In genomic region chr2:61177727-61178549, GRCh38 we compare ENCODE assay signal across 1 cellular context.
TF ChIP-seq lines count a peak whose summit lies in the region.

No MANE protein-coding gene starts in this region.

TF ChIP-seq in GM12878, 131 proteins besides CTCF, POLR2A, EP300 and RAD21 (continued from another document):
- no peak for TF ChIP-seq ZNF217 (IDR thresholded peaks at IDR 0.05)
- no peak for TF ChIP-seq TCF3 (IDR thresholded peaks at IDR 0.05; ENCODE audit: borderline replicate concordance, insufficient read depth, low read depth, low read length)
- no peak for TF ChIP-seq ATF2 (IDR thresholded peaks at IDR 0.05; ENCODE audit: low read length)
- no peak for TF ChIP-seq CREB1 (IDR thresholded peaks at IDR 0.05; ENCODE audit: low read depth)
- TF ChIP-seq EGR1 (IDR thresholded peaks at IDR 0.05; ENCODE audit: borderline replicate concordance in 1 of 2, low read depth in 2 of 2, low read length in 2 of 2): no peak
- TF ChIP-seq, protein P1, sequence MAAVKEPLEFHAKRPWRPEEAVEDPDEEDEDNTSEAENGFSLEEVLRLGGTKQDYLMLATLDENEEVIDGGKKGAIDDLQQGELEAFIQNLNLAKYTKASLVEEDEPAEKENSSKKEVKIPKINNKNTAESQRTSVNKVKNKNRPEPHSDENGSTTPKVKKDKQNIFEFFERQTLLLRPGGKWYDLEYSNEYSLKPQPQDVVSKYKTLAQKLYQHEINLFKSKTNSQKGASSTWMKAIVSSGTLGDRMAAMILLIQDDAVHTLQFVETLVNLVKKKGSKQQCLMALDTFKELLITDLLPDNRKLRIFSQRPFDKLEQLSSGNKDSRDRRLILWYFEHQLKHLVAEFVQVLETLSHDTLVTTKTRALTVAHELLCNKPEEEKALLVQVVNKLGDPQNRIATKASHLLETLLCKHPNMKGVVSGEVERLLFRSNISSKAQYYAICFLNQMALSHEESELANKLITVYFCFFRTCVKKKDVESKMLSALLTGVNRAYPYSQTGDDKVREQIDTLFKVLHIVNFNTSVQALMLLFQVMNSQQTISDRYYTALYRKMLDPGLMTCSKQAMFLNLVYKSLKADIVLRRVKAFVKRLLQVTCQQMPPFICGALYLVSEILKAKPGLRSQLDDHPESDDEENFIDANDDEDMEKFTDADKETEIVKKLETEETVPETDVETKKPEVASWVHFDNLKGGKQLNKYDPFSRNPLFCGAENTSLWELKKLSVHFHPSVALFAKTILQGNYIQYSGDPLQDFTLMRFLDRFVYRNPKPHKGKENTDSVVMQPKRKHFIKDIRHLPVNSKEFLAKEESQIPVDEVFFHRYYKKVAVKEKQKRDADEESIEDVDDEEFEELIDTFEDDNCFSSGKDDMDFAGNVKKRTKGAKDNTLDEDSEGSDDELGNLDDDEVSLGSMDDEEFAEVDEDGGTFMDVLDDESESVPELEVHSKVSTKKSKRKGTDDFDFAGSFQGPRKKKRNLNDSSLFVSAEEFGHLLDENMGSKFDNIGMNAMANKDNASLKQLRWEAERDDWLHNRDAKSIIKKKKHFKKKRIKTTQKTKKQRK (IDR thresholded peaks at IDR 0.05; ENCODE audit: low read depth, low read length): no peak
- TF ChIP-seq SMAD5 (IDR thresholded peaks at IDR 0.05; ENCODE audit: low read depth): peak; percentile 38; the same call in 1 of the 2 replicates
- TF ChIP-seq KLF5 (IDR thresholded peaks at IDR 0.05; ENCODE audit: partially characterized antibody): no peak
- no peak for TF ChIP-seq MXI1 (IDR thresholded peaks at IDR 0.05; ENCODE audit: low read depth, low read length)
- no peak for TF ChIP-seq TCF7 (IDR thresholded peaks at IDR 0.05; ENCODE audit: borderline replicate concordance)
- peak in 1 of 2 experiments; percentile 16; a peak in 1 of 4 replicates for TF ChIP-seq BHLHE40 (IDR thresholded peaks at IDR 0.05; ENCODE audit: borderline replicate concordance in 1 of 2, low read depth in 2 of 2, low read length in 1 of 2)
- no peak for TF ChIP-seq NFIC (IDR thresholded peaks at IDR 0.05; ENCODE audit: low read depth, low read length)
- no peak for TF ChIP-seq ELK1 (IDR thresholded peaks at IDR 0.05; ENCODE audit: low read depth, low read length)
- TF ChIP-seq FOXM1 (IDR thresholded peaks at IDR 0.05; ENCODE audit: low read depth, low read length): no peak
- TF ChIP-seq HDAC6 (IDR thresholded peaks at IDR 0.05; ENCODE audit: unreplicated experiment): no peak
- TF ChIP-seq WRNIP1 (IDR thresholded peaks at IDR 0.05; ENCODE audit: borderline replicate concordance, low read depth, low read length): no peak
- TF ChIP-seq IRF4 (IDR thresholded peaks at IDR 0.05; ENCODE audit: low read depth, low read length): no peak
- no peak for TF ChIP-seq NFYA (IDR thresholded peaks at IDR 0.05; ENCODE audit: borderline replicate concordance, low read depth, low read length)
TF ChIP-seq in GM12878: peak in this region for 9.
